ENCODE assay signal across 15 cellular contexts in genomic region chr3:181847276-181847675, GRCh38.
A peak's percentile ranks its signal among the peaks of the same experiment; 100 is the strongest.
DNase-seq lines count a peak whose midpoint lies in the region; ATAC-seq, FAIRE-seq and TF ChIP-seq lines count a peak whose summit lies in the region.
"Had no signal": no experiment of that assay in that cellular context is flagged by ENCODE, and none has a peak within 500 bp of the region (broad histone marks: within the 10 kb centered on the region; RNA-seq: fewer than 3 reads in every experiment).

No MANE protein-coding gene starts in this region.

- no peak overlapping the region for H3K27ac ChIP-seq in GM23338 (ENCODE audit: low read depth)
- peak overlapping the region; percentile 35 for H3K27ac ChIP-seq in OCI-LY1 (ENCODE audit: low read depth, low read length, poor library complexity, severe bottlenecking)
- no peak overlapping the region for H3K27ac ChIP-seq in H1 (ENCODE audit: low read depth, low read length)
- H3K27ac ChIP-seq: C4-2B had no signal

- no peak overlapping the region for H4K5ac ChIP-seq in H1 (ENCODE audit: insufficient read length, low read depth, low read length)

- H2AFZ ChIP-seq in GM23338: peak overlapping the region; percentile 75
- H2AFZ ChIP-seq in OCI-LY1 (ENCODE audit: low read length): no peak overlapping the region
- H2AFZ ChIP-seq in H1 (ENCODE audit: low read length): peak overlapping the region; percentile 30; the same call in 1 of the 2 replicates

- H3K27me3 Mint-ChIP-seq in GM23338 (ENCODE audit: insufficient read depth, low read depth, poor library complexity): peaks cover 10% of the 10 kb centered on the region
- H3K27me3 Mint-ChIP-seq in activated T-cell treated with anti-CD3 and anti-CD28 coated beads, Interleukin-2, amount 50 U/mL, for 4 hours (ENCODE audit: low read depth): no peaks in the 10 kb centered on the region

- CTCF ChIA-PET in H1 (lab: Charles Lee; ENCODE audit: partially characterized antibody): no interaction called here

- H2BK5ac ChIP-seq in H1 (ENCODE audit: low read depth, low read length): no peak overlapping the region

- H3K4me2 ChIP-seq in GM23338 (no peak overlapping the region), OCI-LY1 (ENCODE audit: low read length) (no peak overlapping the region), H1 (ENCODE audit: insufficient read depth in 1 of 2, low read depth in 2 of 2, low read length in 2 of 2) (no peak overlapping the region)

- H2BK120ac ChIP-seq in H1 (replicated peaks; ENCODE audit: low read depth, low read length): no peak overlapping the region

- no peaks in the 10 kb centered on the region for H3K36me3 Mint-ChIP-seq in GM23338 (ENCODE audit: low read depth)
- no peaks in the 10 kb centered on the region for H3K36me3 Mint-ChIP-seq in activated T-cell treated with anti-CD3 and anti-CD28 coated beads, Interleukin-2, amount 50 U/mL, for 4 hours (ENCODE audit: insufficient read depth)
- H3K36me3 Mint-ChIP-seq: CD4-positive, alpha-beta memory T cell had no signal

- H3K23ac ChIP-seq in H1 (ENCODE audit: insufficient read length): no peak overlapping the region

- H3K4me1 ChIP-seq in GM23338 (ENCODE audit: insufficient read depth) (peaks cover 15% of the 10 kb centered on the region), OCI-LY1 (ENCODE audit: insufficient read depth, low read length, severe bottlenecking) (peaks cover 55% of the 10 kb centered on the region), H1 (replicated peaks in 1 of 4; ENCODE audit: control insufficient read depth in 3 of 4, insufficient read depth in 4 of 4, low read length in 3 of 4) (peaks cover 0 to 3% (median under 1%) of the 10 kb centered on the region in 4 experiments; a peak in 2 of 7 replicates)
- H3K4me1 ChIP-seq: BE2C had no signal

- WGBS in H1 (ENCODE audit: extremely low coverage in 1 of 2, insufficient coverage in 1 of 2, insufficient read length in 1 of 2, insufficient replicate concordance in 2 of 2, low coverage in 1 of 2, low lambda C conversion rate in 2 of 2, missing lambda C conversion rate in 1 of 2), 2 experiments: 92% methylated on average over 3 of the region's 3 CpGs; no CpG with 5 or more reads in 1 of the 2 experiments

- H3F3A ChIP-seq in GM23338 (replicated peaks; ENCODE audit: low read depth): no peaks in the 10 kb centered on the region
- H3F3A ChIP-seq in OCI-LY1 (ENCODE audit: insufficient read depth, low read length): 0 out of 2 replicates have a peak, but pooled peaks cover 4% of the 10 kb centered on the region

- no peak for FAIRE-seq in H1 (lab: Jason Lieb, UNC)
- FAIRE-seq: GM12891 had no signal

- no peak for TF ChIP-seq POLR2A in H1 (IDR thresholded peaks at IDR 0.05; ENCODE audit: control extremely low read depth in 1 of 2, low read depth in 2 of 2, low read length in 2 of 2)

- H3K36me3 ChIP-seq in GM23338 (ENCODE audit: insufficient read depth): no peaks in the 10 kb centered on the region
- no peaks in the 10 kb centered on the region for H3K36me3 ChIP-seq in OCI-LY1 (ENCODE audit: insufficient read depth, low read length)
- H3K36me3 ChIP-seq in H1 (ENCODE audit: control insufficient read depth in 2 of 4, insufficient read depth in 4 of 4, low read length in 3 of 4): no peaks in the 10 kb centered on the region
- H3K36me3 ChIP-seq: BE2C had no signal

- peaks cover 17% of the 10 kb centered on the region for H3K4me1 Mint-ChIP-seq in GM23338
- no peaks in the 10 kb centered on the region for H3K4me1 Mint-ChIP-seq in activated T-cell treated with anti-CD3 and anti-CD28 coated beads, Interleukin-2, amount 50 U/mL, for 4 hours (ENCODE audit: low read depth)
- H3K4me1 Mint-ChIP-seq: CD4-positive, alpha-beta memory T cell had no signal

- H2BK15ac ChIP-seq in H1 (ENCODE audit: low read length): no peak overlapping the region

- H3K18ac ChIP-seq in H1 (ENCODE audit: extremely low read depth, low read length): no peak overlapping the region

- H3K9ac ChIP-seq in OCI-LY1 (ENCODE audit: low read length): no peak overlapping the region
- no peak overlapping the region for H3K9ac ChIP-seq in H1 (replicated peaks in 1 of 4; ENCODE audit: extremely low read depth in 1 of 4, low read depth in 3 of 4, low read length in 3 of 4)

- no peak overlapping the region for H4K8ac ChIP-seq in H1 (ENCODE audit: extremely low read depth, insufficient read depth, low read length)

- no peaks in the 10 kb centered on the region for H3K79me2 ChIP-seq in GM23338 (replicated peaks; ENCODE audit: insufficient read depth)
- H3K79me2 ChIP-seq in OCI-LY1 (ENCODE audit: insufficient read depth, low read length): no peaks in the 10 kb centered on the region
- no peaks in the 10 kb centered on the region for H3K79me2 ChIP-seq in H1 (ENCODE audit: control insufficient read depth in 1 of 2, insufficient read depth in 2 of 2, low read length in 2 of 2)

- no peak overlapping the region for H2AK5ac ChIP-seq in H1 (ENCODE audit: low read depth, low read length)

- no peak overlapping the region for H3K4ac ChIP-seq in H1 (replicated peaks; ENCODE audit: insufficient read length, low read depth, low read length)

- TF ChIP-seq CTCF in GM23338 (conservative IDR thresholded peaks at IDR 0.05; ENCODE audit: low read depth in 2 of 2): no peak
- no peak for TF ChIP-seq CTCF in OCI-LY1 (IDR thresholded peaks at IDR 0.05; ENCODE audit: low read length)
- TF ChIP-seq CTCF in H1 (IDR thresholded peaks at IDR 0.05; ENCODE audit: control extremely low read depth in 1 of 3, insufficient read depth in 1 of 3, low read depth in 1 of 3, low read length in 3 of 3): no peak

- no peak overlapping the region for H3K4me3 Mint-ChIP-seq in GM23338
- no peak overlapping the region for H3K4me3 Mint-ChIP-seq in activated T-cell treated with anti-CD3 and anti-CD28 coated beads, Interleukin-2, amount 50 U/mL, for 4 hours
- H3K4me3 Mint-ChIP-seq: CD4-positive, alpha-beta memory T cell; HFFc6 had no signal

- POLR2A ChIA-PET in H1 (lab: Charles Lee; ENCODE audit: partially characterized antibody): no interaction called here

- H4K20me1 ChIP-seq in GM23338 (replicated peaks; ENCODE audit: insufficient read depth) (no peaks in the 10 kb centered on the region), OCI-LY1 (ENCODE audit: insufficient read depth, low read length) (no peaks in the 10 kb centered on the region), H1 (replicated peaks in 1 of 2; ENCODE audit: control insufficient read depth in 1 of 2, insufficient read depth in 2 of 2, low read length in 2 of 2) (no peaks in the 10 kb centered on the region)

- H3K9me2 ChIP-seq in GM23338 (ENCODE audit: insufficient read depth) (no peaks in the 10 kb centered on the region), OCI-LY1 (ENCODE audit: low read depth, low read length) (no peaks in the 10 kb centered on the region)

- H3K14ac ChIP-seq in H1 (ENCODE audit: insufficient read length): no peak overlapping the region

- H2BK12ac ChIP-seq in H1 (ENCODE audit: low read depth, low read length): peak overlapping the region; percentile 30; the same call in 1 of the 2 replicates

- H3K9me3 Mint-ChIP-seq in GM23338: no peaks in the 10 kb centered on the region
- no peaks in the 10 kb centered on the region for H3K9me3 Mint-ChIP-seq in activated T-cell treated with anti-CD3 and anti-CD28 coated beads, Interleukin-2, amount 50 U/mL, for 4 hours

- H3K27me3 ChIP-seq in GM23338 (ENCODE audit: insufficient read depth): no peaks in the 10 kb centered on the region
- H3K27me3 ChIP-seq in OCI-LY1 (ENCODE audit: insufficient read depth, low read length): no peaks in the 10 kb centered on the region
- H3K27me3 ChIP-seq in H1 (replicated peaks in 1 of 4; ENCODE audit: control insufficient read depth in 3 of 4, extremely low read depth in 1 of 4, insufficient read depth in 3 of 4, low read length in 3 of 4): no peaks in the 10 kb centered on the region
- H3K27me3 ChIP-seq: BE2C had no signal

- no peaks in the 10 kb centered on the region for H3K9me3 ChIP-seq in OCI-LY1 (ENCODE audit: low read length)
- no peaks in the 10 kb centered on the region for H3K9me3 ChIP-seq in H1 (ENCODE audit: insufficient read depth in 2 of 2, low read depth in 1 of 2, low read length in 1 of 2)
- H3K9me3 ChIP-seq: BE2C had no signal

- intact Hi-C loops in posterior vena cava (cut with DNase I): no loop called here

- H3K23me2 ChIP-seq in H1 (ENCODE audit: low read depth, low read length): no peaks in the 10 kb centered on the region; the same call in 1 of the 2 replicates

- no peak for DNase-seq in GM23338 (ENCODE audit: low spot score)
- no peak for DNase-seq in H1 (ENCODE audit: low read depth in 1 of 2, low spot score in 2 of 2)
- peak; percentile 3 for DNase-seq in kidney tubule cell (ENCODE audit: low spot score)
- DNase-seq in AML-193 (lab: John Stamatoyannopoulos, UW): no peak
- DNase-seq in posterior vena cava (ENCODE audit: low spot score): no peak
- no peak for DNase-seq in activated T-cell treated with anti-CD3 and anti-CD28 coated beads, Interleukin-2, amount 50 U/mL, for 4 hours
- no peak for DNase-seq in NCI-H2029 treated with DMSO at 0.1 percent for 48 hours (lab: John Stamatoyannopoulos, UW)
- DNase-seq: BE2C; CD4-positive, alpha-beta memory T cell; DMS79; HCEC 1CT; HFFc6 had no signal

- H3K4me3 ChIP-seq in GM23338 (no peak overlapping the region), OCI-LY1 (ENCODE audit: low read depth, low read length, poor library complexity, severe bottlenecking) (no peak overlapping the region), H1 (ENCODE audit: extremely low read depth in 1 of 4, insufficient read depth in 2 of 4, low read depth in 3 of 4, low read length in 4 of 4) (no peak overlapping the region)

- no peaks in the 10 kb centered on the region for H3K79me1 ChIP-seq in H1 (ENCODE audit: low read depth, low read length)

- no peak for TF ChIP-seq RAD21 in H1 (IDR thresholded peaks at IDR 0.05 in 1 of 2, conservative IDR thresholded peaks at IDR 0.05 in 1 of 2; ENCODE audit: low read depth in 2 of 2, low read length in 2 of 2)

- no peak overlapping the region for H3K27ac Mint-ChIP-seq in GM23338
- H3K27ac Mint-ChIP-seq: CD4-positive, alpha-beta memory T cell; HFFc6 had no signal

- no peak overlapping the region for H3K56ac ChIP-seq in H1 (replicated peaks; ENCODE audit: insufficient read length, low read depth, low read length)

- no peak overlapping the region for H2BK20ac ChIP-seq in H1 (ENCODE audit: low read length)

- no peak overlapping the region for H4K91ac ChIP-seq in H1 (replicated peaks; ENCODE audit: insufficient read length, low read length)

- TF ChIP-seq EP300 in H1 (IDR thresholded peaks at IDR 0.05; ENCODE audit: borderline replicate concordance in 1 of 2, low read depth in 2 of 2, low read length in 2 of 2): no peak

- ATAC-seq in GM23338: no peak
- no peak for ATAC-seq in activated T-cell treated with anti-CD3 and anti-CD28 coated beads, Interleukin-2, amount 50 U/mL, for 4 hours

TF ChIP-seq in H1, 55 proteins besides CTCF, POLR2A, EP300 and RAD21 (continues in another document):
- TF ChIP-seq KDM1A (IDR thresholded peaks at IDR 0.05; ENCODE audit: borderline replicate concordance, low read length) (no peak), NANOG (IDR thresholded peaks at IDR 0.05; ENCODE audit: insufficient read depth, low read depth, low read length, poor library complexity, severe bottlenecking) (no peak), SP2 (IDR thresholded peaks at IDR 0.05; ENCODE audit: low read length) (no peak), CEBPB (IDR thresholded peaks at IDR 0.05; ENCODE audit: low read depth, low read length) (no peak), TBP (IDR thresholded peaks at IDR 0.05; ENCODE audit: low read depth, low read length) (no peak), CBX8 (IDR thresholded peaks at IDR 0.05; ENCODE audit: borderline replicate concordance, low read depth, low read length) (no peak)
